Comparison of ENCODE assay signal across 29 cellular contexts in the genomic region with DNA sequence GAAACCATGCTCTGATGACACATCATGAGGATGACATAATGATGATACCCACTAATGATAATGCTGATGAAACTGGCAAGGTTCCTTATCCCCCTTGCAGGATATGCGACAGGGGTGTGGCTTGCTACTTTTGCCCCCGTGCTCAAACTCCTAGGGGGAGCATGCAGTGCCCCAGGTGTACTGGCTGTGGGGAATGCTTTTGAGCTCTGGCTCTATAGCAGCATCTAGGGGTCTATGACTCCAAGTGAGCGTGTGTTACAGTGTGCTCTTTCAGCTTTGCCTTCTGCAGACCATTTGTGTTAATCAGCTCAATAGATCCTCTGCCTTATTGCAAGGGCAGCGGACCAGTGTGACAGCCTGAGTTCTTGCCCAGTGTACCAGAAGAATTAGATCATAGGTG.
"Had no signal": no experiment of that assay in that cellular context is flagged by ENCODE, and none has a peak within 500 bp of the region (broad histone marks: within the 10 kb centered on the region; RNA-seq: fewer than 3 reads in every experiment).

No MANE protein-coding gene starts in this region.

- H3K4me1 ChIP-seq: breast epithelium, heart left ventricle, parathyroid adenoma, psoas muscle, right atrium auricular region had no signal

- H3K27me3 ChIP-seq: breast epithelium, heart left ventricle, right atrium auricular region had no signal

- ATAC-seq: activated naive CD4-positive, alpha-beta T cell treated with anti-CD3 and anti-CD28 coated beads, Interleukin-2, amount 50 U/mL, for 72 hours; activated T-cell treated with anti-CD3 and anti-CD28 coated beads, Interleukin-2, amount 50 U/mL, for 72 hours; esophagus mucosa; heart left ventricle; left cardiac atrium; naive thymus-derived CD4-positive, alpha-beta T cell; psoas muscle; stimulated activated memory B cell treated with anti-CD40 and anti-IgM and Interleukin-4, amounts not matched to agents 10 μg/mL and 1 μg/mL and 100 μg/mL, for 72 hours; stimulated activated naive CD8-positive, alpha-beta T cell treated with anti-CD3 and anti-CD28 coated beads, Interleukin-15, amount 100 ng/mL, for 72 hours had no signal

- H3K9me3 ChIP-seq: breast epithelium, heart left ventricle, psoas muscle, right atrium auricular region had no signal

- H3K4me3 ChIP-seq: breast epithelium, heart left ventricle, psoas muscle, right atrium auricular region, smooth muscle cell had no signal

- H3K9me3 Mint-ChIP-seq: type B pancreatic cell had no signal

- H2AFZ ChIP-seq: parathyroid adenoma had no signal

- H3K4me1 Mint-ChIP-seq: naive thymus-derived CD4-positive, alpha-beta T cell; stimulated activated memory B cell treated with anti-CD40 and anti-IgM and Interleukin-4, amounts not matched to agents 10 μg/mL and 1 μg/mL and 100 μg/mL, for 72 hours; stimulated activated naive CD8-positive, alpha-beta T cell treated with anti-CD3 and anti-CD28 coated beads, Interleukin-15, amount 100 ng/mL, for 72 hours had no signal

- H3K27ac ChIP-seq: breast epithelium, heart left ventricle, parathyroid adenoma, psoas muscle, right atrium auricular region had no signal

- H3K4me2 ChIP-seq: smooth muscle cell had no signal

- H3K27me3 Mint-ChIP-seq: naive thymus-derived CD4-positive, alpha-beta T cell; stimulated activated memory B cell treated with anti-CD40 and anti-IgM and Interleukin-4, amounts not matched to agents 10 μg/mL and 1 μg/mL and 100 μg/mL, for 72 hours; stimulated activated naive CD8-positive, alpha-beta T cell treated with anti-CD3 and anti-CD28 coated beads, Interleukin-15, amount 100 ng/mL, for 72 hours; type B pancreatic cell had no signal

- H3K4me3 Mint-ChIP-seq: activated T-cell treated with anti-CD3 and anti-CD28 coated beads, Interleukin-2, amount 50 U/mL, for 72 hours; naive thymus-derived CD4-positive, alpha-beta T cell; stimulated activated memory B cell treated with anti-CD40 and anti-IgM and Interleukin-4, amounts not matched to agents 10 μg/mL and 1 μg/mL and 100 μg/mL, for 72 hours; stimulated activated naive CD8-positive, alpha-beta T cell treated with anti-CD3 and anti-CD28 coated beads, Interleukin-15, amount 100 ng/mL, for 72 hours; T-helper 2 cell treated with Interferon-gamma antibody and Interleukin-4, amounts not matched to agents 5 μg/mL and 100 μg/mL, for 36 hours; type B pancreatic cell had no signal

- H3K36me3 Mint-ChIP-seq: naive thymus-derived CD4-positive, alpha-beta T cell; stimulated activated memory B cell treated with anti-CD40 and anti-IgM and Interleukin-4, amounts not matched to agents 10 μg/mL and 1 μg/mL and 100 μg/mL, for 72 hours; type B pancreatic cell had no signal

- H3K27ac Mint-ChIP-seq: activated naive CD4-positive, alpha-beta T cell treated with anti-CD3 and anti-CD28 coated beads, Interleukin-2, amount 50 U/mL, for 72 hours; activated T-cell treated with anti-CD3 and anti-CD28 coated beads, Interleukin-2, amount 50 U/mL, for 72 hours; naive thymus-derived CD4-positive, alpha-beta T cell; stimulated activated memory B cell treated with anti-CD40 and anti-IgM and Interleukin-4, amounts not matched to agents 10 μg/mL and 1 μg/mL and 100 μg/mL, for 72 hours; stimulated activated naive CD8-positive, alpha-beta T cell treated with anti-CD3 and anti-CD28 coated beads, Interleukin-15, amount 100 ng/mL, for 72 hours; T-helper 2 cell treated with Interferon-gamma antibody and Interleukin-4, amounts not matched to agents 5 μg/mL and 100 μg/mL, for 36 hours; type B pancreatic cell had no signal

- DNase-seq: activated CD4-positive, alpha-beta T cell treated with anti-CD3 and anti-CD28 coated beads for 4 hours; activated CD4-positive, alpha-beta T cell treated with anti-CD3 and anti-CD28 coated beads, Interleukin-2, amount 50 U/mL, for 4 hours; activated CD4-positive, CD25-positive, alpha-beta regulatory T cell; activated naive CD4-positive, alpha-beta T cell; activated T-cell treated with anti-CD3 and anti-CD28 coated beads for 4 hours; activated T-cell treated with anti-CD3 and anti-CD28 coated beads, Interleukin-2, amount 50 U/mL, for 72 hours; central memory CD4-positive, alpha-beta T cell; foreskin fibroblast; hypothalamus; left cardiac atrium; midbrain; naive thymus-derived CD4-positive, alpha-beta T cell; occipital lobe; psoas muscle; stimulated activated CD4-positive, alpha-beta T cell treated with anti-CD3 and anti-CD28 coated beads, Interleukin-1b, Interleukin-23, amount 100 ng/mL, for 48 hours; stimulated activated CD4-positive, alpha-beta T cell treated with anti-CD3 and anti-CD28 coated beads, Interleukin-4, amount 100 ng/mL, for 4 hours; stimulated activated CD8-positive, alpha-beta memory T cell treated with anti-CD3 and anti-CD28 coated beads, Interleukin-4, amount 100 ng/mL, for 48 hours; stimulated activated naive CD8-positive, alpha-beta T cell treated with anti-CD3 and anti-CD28 coated beads, Interleukin-15, amount 100 ng/mL, for 72 hours; substantia nigra had no signal

- H3K79me2 ChIP-seq: parathyroid adenoma had no signal

- H3K36me3 ChIP-seq: breast epithelium, heart left ventricle, right atrium auricular region had no signal

- H3K9ac ChIP-seq: parathyroid adenoma had no signal
